ENCODE assay signal across 21 cellular contexts in genomic region chr15:33968224-33968623, GRCh38. TPM values are rescaled to one million over a fixed set of nuclear protein-coding genes. Genes with fewer than 3 reads are reported as not detected.
DNase-seq lines count a peak whose midpoint lies in the region; TF ChIP-seq lines count a peak whose summit lies in the region.
"Had no signal": no experiment of that assay in that cellular context is flagged by ENCODE, and none has a peak within 500 bp of the region (broad histone marks: within the 10 kb centered on the region; RNA-seq: fewer than 3 reads in every experiment).

CHRM5 (plus strand) TSS chr15:33968497; CDS start chr15:34062718, 94,221 bp downstream.

- in situ Hi-C loops in transverse colon (cut with MboI; ENCODE audit: low pct_ligation_motif_present in 1 of 4, low pct_unique_long_range_greater_than_20kb in 1 of 4, low sequenced_read_pairs in 3 of 4) = loop anchor here in 2 of 4 donors (25.0 kb wide), 1 partner anchor 231 kb away; no protein-coding TSS in a partner anchor

- no peaks in the 10 kb centered on the region for H3K27me3 Mint-ChIP-seq in mesothelial cell of epicardium (ENCODE audit: low read depth)

- TF ChIP-seq POLR2A in transverse colon (IDR thresholded peaks at IDR 0.05) = no peak

- no peaks in the 10 kb centered on the region for H3K9me3 Mint-ChIP-seq in mesothelial cell of epicardium
- H3K9me3 Mint-ChIP-seq: activated T-helper 1 cell treated with anti-CD3 and anti-CD28 coated beads, Interleukin-12 subunit alpha, Interleukin-12 subunit beta, Interleukin-2, Interleukin-4 antibody, amounts not matched to agents 30 ng/mL and 10 ng/mL and 1 ng/mL, durations not matched to agents 14 hours and 24 hours and 36 hours had no signal

- no peaks in the 10 kb centered on the region for H3K9me3 ChIP-seq in transverse colon
- H3K9me3 ChIP-seq: Caco-2, right atrium auricular region, suprapubic skin had no signal

- H3K36me3 ChIP-seq in transverse colon = no peaks in the 10 kb centered on the region
- H3K36me3 ChIP-seq: right atrium auricular region, suprapubic skin had no signal

- 72 to 80% methylated on average over 6 of the region's 6 CpGs for WGBS in transverse colon (ENCODE audit: low coverage in 1 of 2), 2 donors

- TF ChIP-seq EP300 in transverse colon (IDR thresholded peaks at IDR 0.05; ENCODE audit: low read depth) = no peak

- TF ChIP-seq CTCF in mesothelial cell of epicardium (IDR thresholded peaks at IDR 0.05; ENCODE audit: unreplicated experiment) (no peak), transverse colon (IDR thresholded peaks at IDR 0.05) (no peak)

- H3K27ac ChIP-seq in transverse colon = no peak within 1 kb of the TSS
- H3K27ac ChIP-seq: right atrium auricular region, suprapubic skin had no signal

- intact Hi-C loops in transverse colon (cut with DNase I; ENCODE audit: low total_unique reads) = no loop called here

- no peak within 1 kb of the TSS for H3K4me3 ChIP-seq in transverse colon
- H3K4me3 ChIP-seq: right atrium auricular region, suprapubic skin had no signal

- no peak within 1 kb of the TSS for H3K27ac Mint-ChIP-seq in mesothelial cell of epicardium
- H3K27ac Mint-ChIP-seq: activated CD8-positive, alpha-beta T cell treated with anti-CD3 and anti-CD28 coated beads, Interleukin-2, amount 10 ng/mL, durations not matched to agents 7 days and 5 days; activated T-helper 1 cell treated with anti-CD3 and anti-CD28 coated beads, Interleukin-12 subunit alpha, Interleukin-12 subunit beta, Interleukin-2, Interleukin-4 antibody, amounts not matched to agents 30 ng/mL and 10 ng/mL and 1 ng/mL, durations not matched to agents 14 hours and 24 hours and 36 hours had no signal

- H3K36me3 Mint-ChIP-seq in mesothelial cell of epicardium = no peaks in the 10 kb centered on the region

- no peaks in the 10 kb centered on the region for H3K4me1 ChIP-seq in transverse colon
- H3K4me1 ChIP-seq: Caco-2, right atrium auricular region, suprapubic skin had no signal

- no peaks in the 10 kb centered on the region for H3K27me3 ChIP-seq in transverse colon
- H3K27me3 ChIP-seq: right atrium auricular region, suprapubic skin had no signal

- H3K4me3 Mint-ChIP-seq in mesothelial cell of epicardium = peak within 1 kb of the TSS; percentile 5
- H3K4me3 Mint-ChIP-seq: activated CD8-positive, alpha-beta T cell treated with anti-CD3 and anti-CD28 coated beads, Interleukin-2, amount 10 ng/mL, durations not matched to agents 7 days and 5 days; activated T-helper 1 cell treated with anti-CD3 and anti-CD28 coated beads, Interleukin-12 subunit alpha, Interleukin-12 subunit beta, Interleukin-2, Interleukin-4 antibody, amounts not matched to agents 30 ng/mL and 10 ng/mL and 1 ng/mL, durations not matched to agents 14 hours and 24 hours and 36 hours had no signal

- peak; percentile 15 for DNase-seq in DMS53 treated with DMSO at 0.1 percent for 48 hours (lab: John Stamatoyannopoulos, UW; ENCODE audit: unreplicated experiment)
- peak; percentile 20 for DNase-seq in NCI-H2081 treated with DMSO at 0.1 percent for 48 hours (lab: John Stamatoyannopoulos, UW)
- peak; percentile 16 for DNase-seq in SK-N-DZ (ENCODE audit: low spot score)
- no peak for DNase-seq in mesothelial cell of epicardium (ENCODE audit: low spot score in 2 of 2, unreplicated experiment in 2 of 2)
- no peak for DNase-seq in effector CD8-positive, alpha-beta T cell (lab: John Stamatoyannopoulos, UW)
- DNase-seq in COLO829 (ENCODE audit: low spot score) = no peak
- DNase-seq in transverse colon = no peak
- DNase-seq in NOMO-1 treated with DMSO at 0.1 percent for 48 hours (lab: John Stamatoyannopoulos, UW; ENCODE audit: unreplicated experiment) = no peak
- DNase-seq: activated CD8-positive, alpha-beta T cell treated with anti-CD3 and anti-CD28 coated beads, Interleukin-2, amount 10 ng/mL, durations not matched to agents 7 days and 5 days; Caco-2; GF-D8; hippocampal formation; mesenchymal stem cell; NCI-H2107; PC-3; stimulated activated CD4-positive, alpha-beta T cell treated with anti-CD3 and anti-CD28 coated beads, Interleukin-1b, Interleukin-23, amount 100 ng/mL, for 48 hours had no signal

- peaks cover 11% of the 10 kb centered on the region for H3K4me1 Mint-ChIP-seq in mesothelial cell of epicardium

RNA-seq across cellular contexts. Expression of gene CHRM5, which starts in this region (rescaled TPM):
- polyA plus RNA-seq in SK-N-DZ (2014; cell fraction: cytosol; rRNA removed) = not detected in 2 replicates
- not detected in 2 replicates for polyA plus RNA-seq in SK-N-DZ (2014; cell fraction: nucleus; rRNA removed)
- 0.13 TPM in 1 of 3 replicates, not detected in the others for total RNA-seq in mesothelial cell of epicardium
- not detected for total RNA-seq in transverse colon
- total RNA-seq: activated CD8-positive, alpha-beta T cell treated with anti-CD3 and anti-CD28 coated beads, Interleukin-2, amount 10 ng/mL, durations not matched to agents 7 days and 5 days; activated T-helper 1 cell treated with anti-CD3 and anti-CD28 coated beads, Interleukin-12 subunit alpha, Interleukin-12 subunit beta, Interleukin-2, Interleukin-4 antibody, amounts not matched to agents 30 ng/mL and 10 ng/mL and 1 ng/mL, durations not matched to agents 14 hours and 24 hours and 36 hours; Caco-2; H1; kidney epithelial cell; right atrium auricular region; suprapubic skin had no signal
- polyA plus RNA-seq: H1 had no signal

Comparison
In these comparisons a context has a peak if more than half of its experiments do, and no peak if none do; other contexts are left out.
1. DNase-seq: peak in DMS53 treated with DMSO at 0.1 percent for 48 hours (single experiment), NCI-H2081 treated with DMSO at 0.1 percent for 48 hours (single experiment) and SK-N-DZ (single experiment); none in mesothelial cell of epicardium (0 of 2), effector CD8-positive, alpha-beta T cell (single experiment), COLO829 (single experiment), transverse colon (single experiment) and NOMO-1 treated with DMSO at 0.1 percent for 48 hours (single experiment).